Comparison of ENCODE assay signal across 8 cellular contexts in genomic region chr3:141876891-141877561, GRCh38. TPM values are rescaled to one million over a fixed set of nuclear protein-coding genes. Genes with fewer than 3 reads are reported as not detected.
DNase-seq lines count a peak whose midpoint lies in the region; ATAC-seq, FAIRE-seq and TF ChIP-seq lines count a peak whose summit lies in the region.

No MANE protein-coding gene starts in this region.

- no peak for FAIRE-seq in keratinocyte (lab: Jason Lieb, UNC)

- TF ChIP-seq CTCF in KMS-11 (conservative IDR thresholded peaks at IDR 0.05; ENCODE audit: low read depth, low read length) (no peak), WI38 (IDR thresholded peaks at IDR 0.05; ENCODE audit: low read depth, low read length) (no peak), mammary epithelial cell (conservative IDR thresholded peaks at IDR 0.05 in 1 of 2, IDR thresholded peaks at IDR 0.05 in 1 of 2; ENCODE audit: extremely low read depth in 1 of 2, insufficient read depth in 1 of 2, low read depth in 1 of 2, low read length in 2 of 2) (no peak), keratinocyte (optimal IDR thresholded peaks at IDR 0.05 in 1 of 3, IDR thresholded peaks at IDR 0.05 in 1 of 3, conservative IDR thresholded peaks at IDR 0.05 in 1 of 3; ENCODE audit: extremely low read depth in 1 of 3, insufficient read depth in 2 of 3, low read length in 3 of 3) (no peak)

- in situ Hi-C loops in mammary epithelial cell (cut with MboI; ENCODE audit: low sequenced_read_pairs in 2 of 2): loop anchor here in 1 of 2 donors (10.0 kb wide), 1 partner anchor 142 kb away; the partner anchor contains the start of gene RNF7

- WGBS in mammary epithelial cell (ENCODE audit: low coverage, missing lambda C conversion rate): 2% methylated on average over 31 of the region's 75 CpGs

- peak overlapping the region; percentile 94 for H3K27ac ChIP-seq in KMS-11
- peak overlapping the region; percentile 85 for H3K27ac ChIP-seq in mammary epithelial cell (ENCODE audit: insufficient read depth, low read depth, low read length)
- peak overlapping the region; percentile 91 for H3K27ac ChIP-seq in keratinocyte (ENCODE audit: control insufficient read depth, insufficient read depth, low read length)

- H3K4me3 ChIP-seq in KMS-11 (IDR thresholded peaks at IDR 0.05; ENCODE audit: insufficient read depth, low read depth, low read length) (no peak overlapping the region), WI38 (ENCODE audit: low read depth, low read length) (peak overlapping the region; percentile 73), mammary epithelial cell (replicated peaks in 1 of 3; ENCODE audit: insufficient read depth in 1 of 3, low read depth in 2 of 3, low read length in 3 of 3) (peak overlapping the region; percentile 79 to 83 (median 82)), keratinocyte (ENCODE audit: control insufficient read depth in 2 of 3, extremely low read depth in 1 of 3, insufficient read depth in 2 of 3, low read depth in 1 of 3, low read length in 3 of 3) (peak overlapping the region; percentile 67 to 97 (median 97))

- peak overlapping the region; percentile 90 for H3K9ac ChIP-seq in KMS-11
- peak overlapping the region; percentile 73 for H3K9ac ChIP-seq in mammary epithelial cell (ENCODE audit: insufficient read depth, low read length)
- peak overlapping the region; percentile 94 for H3K9ac ChIP-seq in keratinocyte (ENCODE audit: control insufficient read depth, extremely low read depth, insufficient read depth, low read length)

- no peaks in the 10 kb centered on the region for H3K9me1 ChIP-seq in keratinocyte (ENCODE audit: control insufficient read depth, extremely low read depth, insufficient read depth, low read length)

- intact Hi-C loops in mammary epithelial cell (cut with micrococcal nuclease): loop anchor here (1.0 to 2.0 kb wide), 2 partner anchors 36 to 47 kb away; no protein-coding TSS in a partner anchor

- no TSS peak for BruUV-seq in mammary epithelial cell (replicated peaks; lab: Mats Ljungman, UMichigan)

- H3K79me2 ChIP-seq in KMS-11 (ENCODE audit: insufficient read depth, low read depth): peaks cover 50% of the 10 kb centered on the region
- H3K79me2 ChIP-seq in mammary epithelial cell (ENCODE audit: insufficient read depth, low read length): peaks cover 55% of the 10 kb centered on the region
- H3K79me2 ChIP-seq in keratinocyte (ENCODE audit: control insufficient read depth, insufficient read depth, low read length): peaks cover 55% of the 10 kb centered on the region

- H4K20me1 ChIP-seq in KMS-11 (ENCODE audit: insufficient read depth) (peaks cover 29% of the 10 kb centered on the region; the same call in 1 of the 2 replicates), mammary epithelial cell (ENCODE audit: insufficient read depth, low read length) (peaks cover 2% of the 10 kb centered on the region), keratinocyte (ENCODE audit: control insufficient read depth, extremely low read depth, insufficient read depth, low read length) (peaks cover 4% of the 10 kb centered on the region)

- H3K27me3 ChIP-seq in KMS-11 (ENCODE audit: insufficient read depth, low read depth) (no peaks in the 10 kb centered on the region), mammary epithelial cell (ENCODE audit: insufficient read depth, low read length) (no peaks in the 10 kb centered on the region), keratinocyte (ENCODE audit: control insufficient read depth, extremely low read depth, insufficient read depth, low read length) (no peaks in the 10 kb centered on the region)

- dilution Hi-C loops in mammary epithelial cell (cut with HindIII; ENCODE audit: low sequenced_read_pairs): no loop called here
- dilution Hi-C loops in keratinocyte (cut with MboI; ENCODE audit: extremely low pct_ligation_motif_present, low sequenced_read_pairs): no loop called here

- H3K4me2 ChIP-seq in KMS-11 (peak overlapping the region; percentile 84), mammary epithelial cell (ENCODE audit: insufficient read depth, low read depth, low read length) (peak overlapping the region; percentile 89), keratinocyte (ENCODE audit: control insufficient read depth, extremely low read depth, insufficient read depth, low read depth, low read length) (peak overlapping the region; percentile 100)

- peak overlapping the region; percentile 65 for H2AFZ ChIP-seq in KMS-11 (ENCODE audit: low read depth)
- H2AFZ ChIP-seq in mammary epithelial cell (ENCODE audit: low read depth, low read length): peak overlapping the region; percentile 52
- peak overlapping the region; percentile 58 for H2AFZ ChIP-seq in keratinocyte (ENCODE audit: control insufficient read depth, low read length)

- CTCF ChIA-PET in mammary epithelial cell (lab: Charles Lee; ENCODE audit: low non-redundant PET): no interaction called here

- H3K4me1 ChIP-seq in KMS-11 (ENCODE audit: low read depth, poor library complexity, severe bottlenecking) (peaks cover 34% of the 10 kb centered on the region), mammary epithelial cell (ENCODE audit: insufficient read depth, low read length) (peaks cover 3% of the 10 kb centered on the region), keratinocyte (ENCODE audit: control insufficient read depth, extremely low read depth, insufficient read depth, low read length) (peaks cover 19% of the 10 kb centered on the region)

- H3K9me3 ChIP-seq in mammary epithelial cell (replicated peaks; ENCODE audit: insufficient read depth, low read length): no peaks in the 10 kb centered on the region
- H3K9me3 ChIP-seq in keratinocyte (ENCODE audit: control insufficient read depth, low read depth, low read length): no peaks in the 10 kb centered on the region

- DNase-seq in ELR (ENCODE audit: low read depth): peak; percentile 62
- DNase-seq in mammary epithelial cell: peak; percentile 37
- DNase-seq in keratinocyte (ENCODE audit: low read depth, low spot score): no peak
- DNase-seq in stimulated activated CD4-positive, alpha-beta T cell treated with anti-CD3 and anti-CD28 coated beads, Interleukin-12 subunit alpha, Interleukin-12 subunit beta, amount 100 ng/mL, for 4 hours: peak; percentile 65
- no peak for DNase-seq in NCI-H510A treated with DMSO at 0.1 percent for 48 hours (lab: John Stamatoyannopoulos, UW)

- H3K36me3 ChIP-seq in KMS-11 (ENCODE audit: insufficient read depth) (no peaks in the 10 kb centered on the region; the same call in 1 of the 2 replicates), mammary epithelial cell (ENCODE audit: insufficient read depth, low read length) (peaks cover 3% of the 10 kb centered on the region), keratinocyte (ENCODE audit: control insufficient read depth in 2 of 2, extremely low read depth in 1 of 2, insufficient read depth in 2 of 2, low read length in 2 of 2) (peaks cover 0 to 4% of the 10 kb centered on the region in 2 experiments)

- peak; percentile 16 for ATAC-seq in GM21529 (IDR thresholded peaks at IDR 0.05; ENCODE audit: unreplicated experiment)

RNA-seq across cellular contexts. Expression of gene ATP1B3, which starts 0.6 kb away (rescaled TPM):
- total RNA-seq in mammary epithelial cell: 100 to 1,000 TPM in 1 of 2 donors, 10 to 100 TPM in 1; 64.8 to 159 TPM
- polyA plus RNA-seq in mammary epithelial cell (245 TPM), keratinocyte (231 to 345 TPM (median 308 TPM) in 3 replicates)
- polyA minus RNA-seq in mammary epithelial cell (327 TPM), keratinocyte (67.4 to 328 TPM (median 134 TPM) in 3 replicates)
- polyA plus RNA-seq in keratinocyte (2011; ENCODE audit: low read depth): 171 TPM
- polyA plus RNA-seq in keratinocyte (2011; cell fraction: cytosol; rRNA removed): 226 and 445 TPM in 2 replicates
- polyA plus RNA-seq in keratinocyte (2011; cell fraction: nucleus; rRNA removed): 446 and 608 TPM in 2 replicates
- 221 and 278 TPM in 2 replicates for polyA plus RNA-seq in keratinocyte (2012; ENCODE audit: low replicate concordance)
- polyA minus RNA-seq in keratinocyte (2011; cell fraction: cytosol; rRNA and poly(A)+ RNA removed): 123 TPM
- polyA minus RNA-seq in keratinocyte (2011; cell fraction: nucleus; rRNA and poly(A)+ RNA removed): 89.8 and 171 TPM in 2 replicates

Comparison
In these comparisons a context has a peak if more than half of its experiments do, and no peak if none do; other contexts are left out.
1. DNase-seq: peak in ELR (single experiment), mammary epithelial cell (single experiment) and stimulated activated CD4-positive, alpha-beta T cell treated with anti-CD3 and anti-CD28 coated beads, Interleukin-12 subunit alpha, Interleukin-12 subunit beta, amount 100 ng/mL, for 4 hours (single experiment); none in keratinocyte (single experiment) and NCI-H510A treated with DMSO at 0.1 percent for 48 hours (single experiment).
2. Peak in every context shown above with its lines, with median percentiles within 50 percentile points of each other: H2AFZ ChIP-seq, H3K27ac ChIP-seq, H3K4me2 ChIP-seq and H3K9ac ChIP-seq.